In the genomic region with DNA sequence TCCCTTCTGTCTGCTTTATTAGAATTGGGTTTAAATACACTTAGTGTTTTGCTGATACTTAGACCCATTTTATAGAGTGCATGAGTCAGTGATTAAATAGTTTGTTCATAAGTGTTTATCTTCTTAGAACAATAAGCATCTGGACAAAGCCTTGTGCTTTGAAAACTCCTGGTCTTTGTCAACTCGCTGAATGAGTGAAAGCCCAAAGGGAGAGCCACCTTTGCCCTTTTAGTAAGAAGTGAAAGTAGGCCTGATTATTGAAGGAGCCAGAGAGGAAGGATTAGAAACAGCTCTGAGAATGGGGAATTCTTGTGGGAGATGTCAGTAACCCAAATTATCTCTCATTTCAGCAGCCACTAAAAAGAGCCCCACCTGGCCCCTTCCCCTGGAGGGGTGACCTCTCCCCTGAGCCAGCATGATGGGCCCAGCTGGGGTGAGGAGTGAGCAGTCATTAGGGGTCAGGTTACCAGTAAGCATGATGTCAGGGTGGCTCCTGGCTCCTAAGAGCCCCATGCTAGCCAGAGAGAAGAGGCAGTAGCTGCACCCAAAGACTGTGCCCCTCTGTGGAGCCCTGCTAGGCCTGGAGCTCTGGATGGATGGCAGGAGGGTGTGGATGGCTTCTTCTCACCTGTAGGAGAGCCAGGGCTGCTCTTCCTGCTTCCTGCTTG, we compare ENCODE assay signal across 13 cellular contexts.
A peak's percentile ranks its signal among the peaks of the same experiment; 100 is the strongest.
DNase-seq lines count a peak whose midpoint lies in the region; ATAC-seq and TF ChIP-seq lines count a peak whose summit lies in the region.
"Had no signal": no experiment of that assay in that cellular context is flagged by ENCODE, and none has a peak within 500 bp of the region (broad histone marks: within the 10 kb centered on the region; RNA-seq: fewer than 3 reads in every experiment).

No MANE protein-coding gene starts in this region.

- no peaks in the 10 kb centered on the region for H3K9me3 ChIP-seq in BLaER1 treated with 17β-estradiol and CSF1 and Interleukin-3, amounts not matched to agents 10 nM and 100 nM (replicated peaks in 1 of 11)
- H3K9me3 ChIP-seq in RWPE2 (ENCODE audit: severe bottlenecking) (no peaks in the 10 kb centered on the region), neural progenitor cell (ENCODE audit: low read depth) (no peaks in the 10 kb centered on the region), Peyer's patch (no peaks in the 10 kb centered on the region)
- H3K9me3 ChIP-seq: testis had no signal

- no peaks in the 10 kb centered on the region for H3K9me3 Mint-ChIP-seq in neural progenitor cell

- peaks cover 42% of the 10 kb centered on the region for H3K4me1 Mint-ChIP-seq in neural progenitor cell

- H3K27me3 Mint-ChIP-seq in neural progenitor cell (ENCODE audit: insufficient read depth, low read depth): peaks cover 5% of the 10 kb centered on the region

- peaks cover 36 to 72% (median 59%) of the 10 kb centered on the region in 10 experiments for H3K4me1 ChIP-seq in BLaER1 treated with 17β-estradiol and CSF1 and Interleukin-3, amounts not matched to agents 10 nM and 100 nM
- peaks cover 38% of the 10 kb centered on the region for H3K4me1 ChIP-seq in RWPE2 (ENCODE audit: insufficient read depth, poor library complexity, severe bottlenecking)
- H3K4me1 ChIP-seq in neural progenitor cell: peaks cover 27% of the 10 kb centered on the region
- no peaks in the 10 kb centered on the region for H3K4me1 ChIP-seq in Peyer's patch
- H3K4me1 ChIP-seq: parathyroid adenoma, testis had no signal

- peaks cover 8% of the 10 kb centered on the region for H3K36me3 Mint-ChIP-seq in neural progenitor cell

- no peak overlapping the region for H2AFZ ChIP-seq in neural progenitor cell (replicated peaks)
- H2AFZ ChIP-seq: parathyroid adenoma had no signal

- DNase-seq in RWPE2 (ENCODE audit: low spot score): no peak
- DNase-seq in neural progenitor cell (ENCODE audit: low spot score): peak; percentile 63
- DNase-seq in left colon: no peak
- DNase-seq in HK-2 (ENCODE audit: unreplicated experiment): no peak
- no peak for DNase-seq in Peyer's patch
- DNase-seq: activated CD4-positive, CD25-positive, alpha-beta regulatory T cell; DMS79; NCI-H2171; testis had no signal

- H3K4me3 Mint-ChIP-seq in neural progenitor cell: no peak overlapping the region

- no peaks in the 10 kb centered on the region for H3K27me3 ChIP-seq in BLaER1 treated with 17β-estradiol and CSF1 and Interleukin-3, amounts not matched to agents 10 nM and 100 nM
- H3K27me3 ChIP-seq in RWPE2 (ENCODE audit: insufficient read depth, poor library complexity, severe bottlenecking) (no peaks in the 10 kb centered on the region), neural progenitor cell (no peaks in the 10 kb centered on the region), Peyer's patch (no peaks in the 10 kb centered on the region)
- H3K27me3 ChIP-seq: testis had no signal

- TF ChIP-seq CTCF in RWPE2 (IDR thresholded peaks at IDR 0.05; ENCODE audit: poor library complexity, severe bottlenecking) (no peak), neural progenitor cell (IDR thresholded peaks at IDR 0.05) (no peak), Peyer's patch (IDR thresholded peaks at IDR 0.05) (no peak)

- H3K4me2 ChIP-seq in BLaER1 treated with 17β-estradiol and CSF1 and Interleukin-3, amounts not matched to agents 10 nM and 100 nM: peak overlapping the region; percentile 16 to 84 (median 78)
- peak overlapping the region; percentile 56 for H3K4me2 ChIP-seq in neural progenitor cell

- peak; percentile 46 for ATAC-seq in GM21529 (IDR thresholded peaks at IDR 0.05; ENCODE audit: unreplicated experiment)
- no peak for ATAC-seq in RWPE2 (ENCODE audit: low read depth)
- no peak for ATAC-seq in left colon
- no peak for ATAC-seq in HG03342 (IDR thresholded peaks at IDR 0.05; ENCODE audit: unreplicated experiment)

- peak overlapping the region in 7 of 11 experiments; percentile 0 to 92 (median 84); a peak in 11 of 22 replicates for H3K27ac ChIP-seq in BLaER1 treated with 17β-estradiol and CSF1 and Interleukin-3, amounts not matched to agents 10 nM and 100 nM
- H3K27ac ChIP-seq in RWPE2 (ENCODE audit: poor library complexity, severe bottlenecking) (peak overlapping the region; percentile 99), neural progenitor cell (peak overlapping the region; percentile 65), Peyer's patch (peak overlapping the region in 2 of 4 donors; percentile 25 to 47)
- H3K27ac ChIP-seq: parathyroid adenoma, testis had no signal

- peaks cover 13% of the 10 kb centered on the region for H3F3A ChIP-seq in neural progenitor cell (ENCODE audit: low read depth)

- no peaks in the 10 kb centered on the region for H4K20me1 ChIP-seq in BLaER1 treated with 17β-estradiol and CSF1 and Interleukin-3, amounts not matched to agents 10 nM and 100 nM
- no peaks in the 10 kb centered on the region for H4K20me1 ChIP-seq in neural progenitor cell (ENCODE audit: low read depth)

- intact Hi-C loops in left colon (cut with DNase I, micrococcal nuclease): no loop called here

- no peak overlapping the region for H3K27ac Mint-ChIP-seq in neural progenitor cell

- no peaks in the 10 kb centered on the region for H3K79me2 ChIP-seq in neural progenitor cell (ENCODE audit: low read depth)
- H3K79me2 ChIP-seq: parathyroid adenoma had no signal

- TF ChIP-seq POLR2A in Peyer's patch (IDR thresholded peaks at IDR 0.05): no peak

- no peaks in the 10 kb centered on the region for H3K36me3 ChIP-seq in BLaER1 treated with 17β-estradiol and CSF1 and Interleukin-3, amounts not matched to agents 10 nM and 100 nM
- H3K36me3 ChIP-seq in RWPE2 (ENCODE audit: low read depth): no peaks in the 10 kb centered on the region
- H3K36me3 ChIP-seq in neural progenitor cell: no peaks in the 10 kb centered on the region
- H3K36me3 ChIP-seq in Peyer's patch: no peaks in the 10 kb centered on the region

- H3K4me3 ChIP-seq in BLaER1 treated with 17β-estradiol and CSF1 and Interleukin-3, amounts not matched to agents 10 nM and 100 nM: no peak overlapping the region
- H3K4me3 ChIP-seq in RWPE2 (ENCODE audit: severe bottlenecking) (no peak overlapping the region), neural progenitor cell (no peak overlapping the region), Peyer's patch (no peak overlapping the region)
- H3K4me3 ChIP-seq: testis had no signal

- H3K9ac ChIP-seq in BLaER1 treated with 17β-estradiol and CSF1 and Interleukin-3, amounts not matched to agents 10 nM and 100 nM: peak overlapping the region in 1 of 11 experiments; percentile 36; a peak in 1 of 22 replicates
- H3K9ac ChIP-seq in neural progenitor cell: no peak overlapping the region
- H3K9ac ChIP-seq: parathyroid adenoma had no signal
